23 cellular contexts compared by ENCODE assay signal in genomic region chr22:23955886-23956285, GRCh38. TPM values are rescaled to one million over a fixed set of nuclear protein-coding genes. Genes with fewer than 3 reads are reported as not detected.
"Had no signal": no experiment of that assay in that cellular context is flagged by ENCODE, and none has a peak within 500 bp of the region (broad histone marks: within the 10 kb centered on the region; RNA-seq: fewer than 3 reads in every experiment).

No MANE protein-coding gene starts in this region.

RNA-seq across cellular contexts. Expression of gene GSTT2B, which starts 5.1 kb away (rescaled TPM):
- total RNA-seq: activated B cell treated with CpG ODN at 0.5 μM for 24 hours; activated CD4-positive, alpha-beta T cell treated with anti-CD3 and anti-CD28 coated beads, Interleukin-2, amount 10 ng/mL, durations not matched to agents 24 days and 14 days; activated CD8-positive, alpha-beta memory T cell treated with anti-CD3 and anti-CD28 coated beads for 36 hours; activated CD8-positive, alpha-beta T cell treated with anti-CD3 and anti-CD28 coated beads for 36 hours; activated naive CD4-positive, alpha-beta T cell treated with anti-CD3 and anti-CD28 coated beads for 36 hours; activated naive CD8-positive, alpha-beta T cell treated with anti-CD3 and anti-CD28 coated beads for 36 hours; activated T-cell treated with anti-CD3 and anti-CD28 coated beads, Interleukin-2, amount 50 U/mL, for 4 hours; T-cell; T-helper 17 cell; T-helper 2 cell treated with Interferon-gamma antibody and Interleukin-4, amounts not matched to agents 100 ng/mL and 5 ng/mL, for 36 hours had no signal

RNA-seq across cellular contexts. Expression of gene DDTL, which starts 10.8 kb away (rescaled TPM):
- total RNA-seq: activated CD8-positive, alpha-beta memory T cell treated with anti-CD3 and anti-CD28 coated beads for 36 hours; activated CD8-positive, alpha-beta T cell treated with anti-CD3 and anti-CD28 coated beads for 36 hours; activated naive CD8-positive, alpha-beta T cell treated with anti-CD3 and anti-CD28 coated beads for 36 hours had no signal

RNA-seq across cellular contexts. Expression of gene GSTT2, which starts 24.0 kb away (rescaled TPM):
- total RNA-seq: activated B cell treated with CpG ODN at 0.5 μM for 24 hours; activated CD4-positive, alpha-beta memory T cell treated with anti-CD3 and anti-CD28 coated beads for 36 hours; activated CD8-positive, alpha-beta memory T cell treated with anti-CD3 and anti-CD28 coated beads for 36 hours; activated CD8-positive, alpha-beta T cell treated with anti-CD3 and anti-CD28 coated beads for 36 hours; activated naive CD4-positive, alpha-beta T cell treated with anti-CD3 and anti-CD28 coated beads for 36 hours; activated naive CD8-positive, alpha-beta T cell treated with anti-CD3 and anti-CD28 coated beads for 36 hours; activated T-cell treated with anti-CD3 and anti-CD28 coated beads, Interleukin-2, amount 50 U/mL, for 4 hours; activated T-cell treated with anti-CD3 and anti-CD28 coated beads, Interleukin-2, amount 50 U/mL, for 72 hours; activated T-helper 1 cell treated with anti-CD3 and anti-CD28 coated beads, Interleukin-12 subunit alpha, Interleukin-12 subunit beta, Interleukin-2, Interleukin-4 antibody, amounts not matched to agents 30 ng/mL and 10 ng/mL and 1 ng/mL, durations not matched to agents 14 hours and 24 hours and 36 hours; astrocyte; body of pancreas; breast epithelium; cerebellum; T-cell; T-helper 1 cell treated with Interleukin-12 subunit alpha and Interleukin-12 subunit beta and Interleukin-4 antibody, amounts not matched to agents 30 ng/mL and 1 ng/mL, for 36 hours; T-helper 17 cell had no signal
- polyA plus RNA-seq: aorta had no signal

RNA-seq across cellular contexts. Expression of gene GSTT4, which starts 49.4 kb away (rescaled TPM):
- total RNA-seq: activated B cell treated with CpG ODN at 0.5 μM for 24 hours; activated CD4-positive, alpha-beta memory T cell treated with anti-CD3 and anti-CD28 coated beads for 36 hours; activated CD4-positive, alpha-beta T cell treated with anti-CD3 and anti-CD28 coated beads, Interleukin-2, amount 10 ng/mL, durations not matched to agents 24 days and 14 days; activated CD8-positive, alpha-beta memory T cell treated with anti-CD3 and anti-CD28 coated beads for 36 hours; activated CD8-positive, alpha-beta T cell treated with anti-CD3 and anti-CD28 coated beads for 36 hours; activated naive CD4-positive, alpha-beta T cell treated with anti-CD3 and anti-CD28 coated beads for 36 hours; activated naive CD4-positive, alpha-beta T cell treated with anti-CD3 and anti-CD28 coated beads, Interleukin-2, amount 50 U/mL, for 72 hours; activated naive CD8-positive, alpha-beta T cell treated with anti-CD3 and anti-CD28 coated beads for 36 hours; activated T-cell treated with anti-CD3 and anti-CD28 coated beads, Interleukin-2, amount 50 U/mL, for 4 hours; activated T-cell treated with anti-CD3 and anti-CD28 coated beads, Interleukin-2, amount 50 U/mL, for 72 hours; activated T-helper 1 cell treated with anti-CD3 and anti-CD28 coated beads, Interleukin-12 subunit alpha, Interleukin-12 subunit beta, Interleukin-2, Interleukin-4 antibody, amounts not matched to agents 30 ng/mL and 10 ng/mL and 1 ng/mL, durations not matched to agents 14 hours and 24 hours and 36 hours; activated T-helper 17 cell treated with anti-CD3 and anti-CD28 coated beads, Interleukin-2, amount 50 U/mL, for 72 hours; adrenal gland; aorta; astrocyte; body of pancreas; breast epithelium; cardiac septum; cerebellum; T-cell; T-helper 1 cell treated with Interleukin-12 subunit alpha and Interleukin-12 subunit beta and Interleukin-4 antibody, amounts not matched to agents 30 ng/mL and 1 ng/mL, for 36 hours; T-helper 17 cell; T-helper 2 cell treated with Interferon-gamma antibody and Interleukin-4, amounts not matched to agents 100 ng/mL and 5 ng/mL, for 36 hours had no signal
- polyA plus RNA-seq: adrenal gland, aorta had no signal
